ENCODE assay signal across 1 cellular context in genomic region chr2:231961349-231962166, GRCh38.
A peak's percentile ranks its signal among the peaks of the same experiment; 100 is the strongest.
TF ChIP-seq lines count a peak whose summit lies in the region.

Gene DIS3L2 (plus strand): TSS chr2:231961713. CDS start chr2:232014928, 53,215 bp downstream.

TF ChIP-seq in HEK293, 187 proteins besides CTCF, POLR2A, EP300 and RAD21 (continued from another document and continues in another):
- peak; percentile 55; the same call in 1 of the 2 replicates for TF ChIP-seq INSM2 (tag by site-specific recombination; IDR thresholded peaks at IDR 0.05)
- no peak for TF ChIP-seq ZNF544 (tag by site-specific recombination; IDR thresholded peaks at IDR 0.05)
- no peak for TF ChIP-seq ZNF248 (tag by site-specific recombination; IDR thresholded peaks at IDR 0.05)
- peak; percentile 19; the same call in 1 of the 2 replicates for TF ChIP-seq ZSCAN4 (tag by site-specific recombination; IDR thresholded peaks at IDR 0.05)
- peak; percentile 50 for TF ChIP-seq ZNF76 (tag by site-specific recombination; IDR thresholded peaks at IDR 0.05; ENCODE audit: borderline replicate concordance, low read depth)
- TF ChIP-seq ZBTB17 (tag by site-specific recombination; IDR thresholded peaks at IDR 0.05): peak; percentile 57
- no peak for TF ChIP-seq SETDB1 (IDR thresholded peaks at IDR 0.05; ENCODE audit: insufficient read length, low read length)
- TF ChIP-seq ZNF341 (tag by site-specific recombination; IDR thresholded peaks at IDR 0.05; ENCODE audit: low read depth): no peak
- TF ChIP-seq HOXA7 (CRISPR knock-in tag; IDR thresholded peaks at IDR 0.05; ENCODE audit: borderline replicate concordance): no peak
- no peak for TF ChIP-seq ZSCAN18 (tag by site-specific recombination; IDR thresholded peaks at IDR 0.05)
- TF ChIP-seq BCL11A (tag by site-specific recombination; IDR thresholded peaks at IDR 0.05; ENCODE audit: low read depth): no peak
- no peak for TF ChIP-seq ZNF184 (tag by site-specific recombination; IDR thresholded peaks at IDR 0.05)
- TF ChIP-seq ZNF768 (tag by site-specific recombination; IDR thresholded peaks at IDR 0.05): no peak
- TF ChIP-seq ZNF37A (tag by site-specific recombination; IDR thresholded peaks at IDR 0.05): no peak
- TF ChIP-seq MZF1 (tag by site-specific recombination; IDR thresholded peaks at IDR 0.05; ENCODE audit: borderline replicate concordance): peak; percentile 70
- TF ChIP-seq ZBTB48 (tag by site-specific recombination; IDR thresholded peaks at IDR 0.05): no peak
- TF ChIP-seq ZNF664 (tag by site-specific recombination; IDR thresholded peaks at IDR 0.05): no peak
- no peak for TF ChIP-seq ZNF280C (tag by site-specific recombination; IDR thresholded peaks at IDR 0.05)
- no peak for TF ChIP-seq ZNF521 (tag by site-specific recombination; IDR thresholded peaks at IDR 0.05)
- TF ChIP-seq ZNF426 (tag by site-specific recombination; IDR thresholded peaks at IDR 0.05): no peak
- TF ChIP-seq SALL2 (tag by site-specific recombination; IDR thresholded peaks at IDR 0.05; ENCODE audit: borderline replicate concordance): no peak
- no peak for TF ChIP-seq ZNF624 (tag by site-specific recombination; IDR thresholded peaks at IDR 0.05)
- no peak for TF ChIP-seq ZNF155 (tag by site-specific recombination; IDR thresholded peaks at IDR 0.05)
- no peak for TF ChIP-seq ZNF510 (tag by site-specific recombination; IDR thresholded peaks at IDR 0.05; ENCODE audit: insufficient replicate concordance)
- TF ChIP-seq ZNF221 (tag by site-specific recombination; IDR thresholded peaks at IDR 0.05; ENCODE audit: borderline replicate concordance): no peak
- TF ChIP-seq REST (tag by site-specific recombination; IDR thresholded peaks at IDR 0.05): no peak
- 0 out of 2 replicates have a peak, but pooled peaks have one; percentile 64 for TF ChIP-seq ZNF610 (tag by site-specific recombination; IDR thresholded peaks at IDR 0.05; ENCODE audit: borderline replicate concordance)
- TF ChIP-seq ZNF24 (tag by site-specific recombination; IDR thresholded peaks at IDR 0.05): 0 out of 2 replicates have a peak, but pooled peaks have one; percentile 27
- TF ChIP-seq ZNF747 (tag by site-specific recombination; IDR thresholded peaks at IDR 0.05): no peak
- no peak for TF ChIP-seq HIC1 (tag by site-specific recombination; IDR thresholded peaks at IDR 0.05)
- TF ChIP-seq YY2 (tag by site-specific recombination; IDR thresholded peaks at IDR 0.05): 0 out of 2 replicates have a peak, but pooled peaks have one; percentile 11
- no peak for TF ChIP-seq ZNF776 (tag by site-specific recombination; IDR thresholded peaks at IDR 0.05; ENCODE audit: borderline replicate concordance)
- no peak; the same call in 1 of the 2 replicates for TF ChIP-seq ZSCAN16 (tag by site-specific recombination; IDR thresholded peaks at IDR 0.05)
- TF ChIP-seq ZBTB8A (tag by site-specific recombination; IDR thresholded peaks at IDR 0.05): peak; percentile 95
- no peak for TF ChIP-seq ZNF132 (tag by site-specific recombination; IDR thresholded peaks at IDR 0.05; ENCODE audit: borderline replicate concordance)
- TF ChIP-seq ZNF2 (tag by site-specific recombination; IDR thresholded peaks at IDR 0.05): peak; percentile 65; the same call in 1 of the 2 replicates
- TF ChIP-seq ZBTB20 (tag by site-specific recombination; IDR thresholded peaks at IDR 0.05): peak; percentile 63; the same call in 1 of the 2 replicates
- TF ChIP-seq ZBTB10 (tag by site-specific recombination; IDR thresholded peaks at IDR 0.05): 0 out of 2 replicates have a peak, but pooled peaks have one; percentile 35
- TF ChIP-seq PRDM4 (tag by site-specific recombination; IDR thresholded peaks at IDR 0.05): peak; percentile 31; the same call in 1 of the 2 replicates
- no peak for TF ChIP-seq ZNF701 (tag by site-specific recombination; IDR thresholded peaks at IDR 0.05)
- TF ChIP-seq ZNF473 (tag by site-specific recombination; IDR thresholded peaks at IDR 0.05): no peak
- 0 out of 2 replicates have a peak, but pooled peaks have one; percentile 20 for TF ChIP-seq ZFP69B (tag by site-specific recombination; IDR thresholded peaks at IDR 0.05)
- no peak for TF ChIP-seq KLF10 (tag by site-specific recombination; IDR thresholded peaks at IDR 0.05)
- peak; percentile 70; the same call in 1 of the 2 replicates for TF ChIP-seq FEZF1 (tag by site-specific recombination; IDR thresholded peaks at IDR 0.05)
